Comparison of ENCODE assay signal across 9 cellular contexts in the genomic region with DNA sequence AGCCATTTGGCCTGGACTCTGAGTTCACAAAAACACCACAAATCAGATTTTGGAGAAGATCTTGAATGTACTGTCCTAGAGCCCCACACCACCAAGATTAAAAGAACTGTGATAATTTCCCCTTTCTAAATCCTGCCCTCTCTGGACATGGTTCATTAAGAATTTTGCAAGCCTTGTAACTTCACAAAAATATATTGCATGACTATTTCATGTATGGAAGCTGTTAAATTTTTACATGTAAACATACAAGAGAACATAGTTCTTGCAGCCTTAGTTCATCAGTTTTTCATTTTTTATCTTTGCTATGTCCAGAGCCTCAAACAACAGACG.
DNase-seq lines count a peak whose midpoint lies in the region; ATAC-seq and TF ChIP-seq lines count a peak whose summit lies in the region.
"Had no signal": no experiment of that assay in that cellular context is flagged by ENCODE, and none has a peak within 500 bp of the region (broad histone marks: within the 10 kb centered on the region; RNA-seq: fewer than 3 reads in every experiment).

No MANE protein-coding gene starts in this region.

- H3K9ac ChIP-seq in OCI-LY3 (ENCODE audit: low read length) (no peak overlapping the region), subcutaneous abdominal adipose tissue (ENCODE audit: low read length in 5 of 5) (peak overlapping the region in 1 of 5 donors; percentile 4)

- H3K4me2 ChIP-seq in OCI-LY3 (ENCODE audit: low read length), result peak overlapping the region; percentile 58

- H3K9me3 Mint-ChIP-seq in glutamatergic neuron (ENCODE audit: unreplicated experiment), result peaks cover 19% of the 10 kb centered on the region

- peaks cover 7% of the 10 kb centered on the region for H3K36me3 ChIP-seq in OCI-LY3 (replicated peaks; ENCODE audit: low read depth, low read length)
- H3K36me3 ChIP-seq in subcutaneous abdominal adipose tissue (ENCODE audit: control insufficient read depth in 5 of 5, insufficient read depth in 5 of 5, low read length in 5 of 5), result no peaks in the 10 kb centered on the region

- ATAC-seq in GM19397 (IDR thresholded peaks at IDR 0.05; ENCODE audit: unreplicated experiment), result peak; percentile 6

- H3K27me3 ChIP-seq in OCI-LY3 (ENCODE audit: low read depth, low read length) (peaks cover 52% of the 10 kb centered on the region), subcutaneous abdominal adipose tissue (ENCODE audit: control insufficient read depth in 5 of 5, insufficient read depth in 4 of 5, low read length in 5 of 5) (no peaks in the 10 kb centered on the region)

- peaks cover 13% of the 10 kb centered on the region for H3K27me3 Mint-ChIP-seq in glutamatergic neuron (ENCODE audit: unreplicated experiment)

- H2AFZ ChIP-seq in OCI-LY3 (ENCODE audit: low read depth, low read length), result no peak overlapping the region

- no peak for DNase-seq in glutamatergic neuron
- no peak for DNase-seq in NCI-H2081 (lab: John Stamatoyannopoulos, UW)
- no peak for DNase-seq in NCI-H1417 (lab: John Stamatoyannopoulos, UW)
- DNase-seq in central memory CD4-positive, alpha-beta T cell, result no peak
- DNase-seq: SIG-M5 had no signal

- no peaks in the 10 kb centered on the region for H3K79me2 ChIP-seq in OCI-LY3 (ENCODE audit: low read length)

- H3K4me1 ChIP-seq in OCI-LY3 (ENCODE audit: low read length) (peaks cover 32% of the 10 kb centered on the region), subcutaneous abdominal adipose tissue (ENCODE audit: control insufficient read depth in 5 of 5, insufficient read depth in 5 of 5, low read length in 5 of 5) (peaks cover 0 to 50% (median 41%) of the 10 kb centered on the region in 5 donors)

- no peak overlapping the region for H3K4me3 ChIP-seq in OCI-LY3 (ENCODE audit: low read length)
- no peak overlapping the region for H3K4me3 ChIP-seq in subcutaneous abdominal adipose tissue (ENCODE audit: low read depth in 1 of 5, low read length in 5 of 5)

- H3K27ac ChIP-seq in OCI-LY3 (ENCODE audit: low read length), result no peak overlapping the region
- H3K27ac ChIP-seq in subcutaneous abdominal adipose tissue (ENCODE audit: low read depth, low read length), result peak overlapping the region; percentile 45

- peak overlapping the region; percentile 4 for H3K4me3 Mint-ChIP-seq in glutamatergic neuron (ENCODE audit: unreplicated experiment)
- H3K4me3 Mint-ChIP-seq: activated naive CD4-positive, alpha-beta T cell treated with anti-CD3 and anti-CD28 coated beads for 36 hours had no signal

- H4K20me1 ChIP-seq in OCI-LY3 (ENCODE audit: insufficient read depth, low read length), result no peaks in the 10 kb centered on the region

- H3K9me3 ChIP-seq in OCI-LY3 (ENCODE audit: insufficient read depth, low read length), result peaks cover 10% of the 10 kb centered on the region; the same call in 1 of the 2 replicates
- peaks cover 0 to 15% (median 13%) of the 10 kb centered on the region in 5 donors for H3K9me3 ChIP-seq in subcutaneous abdominal adipose tissue (ENCODE audit: control insufficient read depth in 5 of 5, low read length in 5 of 5)

- H3K36me3 Mint-ChIP-seq in glutamatergic neuron (ENCODE audit: unreplicated experiment), result peaks cover 6% of the 10 kb centered on the region

- H3K4me1 Mint-ChIP-seq in glutamatergic neuron (ENCODE audit: low read depth, unreplicated experiment), result peaks cover 23% of the 10 kb centered on the region

- H3K27ac Mint-ChIP-seq in glutamatergic neuron (ENCODE audit: unreplicated experiment), result peak overlapping the region; percentile 88
- H3K27ac Mint-ChIP-seq: activated naive CD4-positive, alpha-beta T cell treated with anti-CD3 and anti-CD28 coated beads for 36 hours had no signal

- TF ChIP-seq CTCF in OCI-LY3 (IDR thresholded peaks at IDR 0.05; ENCODE audit: low read depth, low read length), result no peak
- TF ChIP-seq CTCF in glutamatergic neuron (IDR thresholded peaks at IDR 0.05; ENCODE audit: partially characterized antibody, unreplicated experiment), result no peak
